ENCODE assay signal across 13 cellular contexts in genomic region chr12:103169-103981, GRCh38. TPM values are rescaled to one million over a fixed set of nuclear protein-coding genes. Genes with fewer than 3 reads are reported as not detected.
DNase-seq lines count a peak whose midpoint lies in the region; ATAC-seq, FAIRE-seq and TF ChIP-seq lines count a peak whose summit lies in the region.
"Had no signal": no experiment of that assay in that cellular context is flagged by ENCODE, and none has a peak within 500 bp of the region (broad histone marks: within the 10 kb centered on the region; RNA-seq: fewer than 3 reads in every experiment).

No MANE protein-coding gene starts in this region.

- no peaks in the 10 kb centered on the region for H3K36me3 ChIP-seq in Loucy (ENCODE audit: insufficient read depth, low read length)
- H3K36me3 ChIP-seq: heart left ventricle had no signal

- peaks cover 51% of the 10 kb centered on the region for H3K4me1 ChIP-seq in Loucy (ENCODE audit: insufficient read depth, low read length, poor library complexity, severe bottlenecking)

- peak overlapping the region; percentile 38 for H3K9ac ChIP-seq in Loucy (ENCODE audit: low read depth, low read length, poor library complexity, severe bottlenecking)

- H4K20me1 ChIP-seq in Loucy (ENCODE audit: insufficient read depth, low read length, poor library complexity, severe bottlenecking): no peaks in the 10 kb centered on the region

- no peaks in the 10 kb centered on the region for H3K79me2 ChIP-seq in Loucy (ENCODE audit: insufficient read depth, low read length)

- H3K4me2 ChIP-seq in Loucy (ENCODE audit: low read depth, low read length, poor library complexity, severe bottlenecking): no peak overlapping the region

- DNase-seq in DMS153 treated with DMSO at 0.1 percent for 48 hours (lab: John Stamatoyannopoulos, UW; ENCODE audit: unreplicated experiment) (peak; percentile 78), NCI-H82 (lab: John Stamatoyannopoulos, UW) (peak; percentile 91), iPS-NIHi7 (ENCODE audit: extremely low spot score) (peak; percentile 86), H4 (ENCODE audit: low spot score) (no peak), GM19239 (ENCODE audit: insufficient read length, low spot score) (no peak), SIG-M5 treated with dmso at 0.1 percent for 504 hours (lab: John Stamatoyannopoulos, UW; ENCODE audit: unreplicated experiment) (no peak)
- DNase-seq: activated CD8-positive, alpha-beta memory T cell treated with anti-CD3 and anti-CD28 coated beads for 24 hours; CD4-positive, alpha-beta memory T cell; heart left ventricle; NCI-H510A; T-cell had no signal

- no peak for ATAC-seq in GM21423 (IDR thresholded peaks at IDR 0.05; ENCODE audit: unreplicated experiment)
- ATAC-seq: heart left ventricle, T-cell had no signal

- H3K9me3 ChIP-seq in Loucy (ENCODE audit: insufficient read depth, low read depth, low read length): no peaks in the 10 kb centered on the region
- H3K9me3 ChIP-seq: heart left ventricle had no signal

- no peak overlapping the region for H3K4me3 ChIP-seq in Loucy (ENCODE audit: low read length, poor library complexity, severe bottlenecking)
- H3K4me3 ChIP-seq: heart left ventricle had no signal

- FAIRE-seq in GM19239 (lab: Jason Lieb, UNC): no peak

- H3F3A ChIP-seq in Loucy (ENCODE audit: low read depth): 0 out of 2 replicates have a peak, but pooled peaks cover 3% of the 10 kb centered on the region

- TF ChIP-seq CTCF in Loucy (conservative IDR thresholded peaks at IDR 0.05; ENCODE audit: low read length): no peak

- H3K9me2 ChIP-seq in Loucy (replicated peaks; ENCODE audit: low read depth, low read length): no peaks in the 10 kb centered on the region

- H3K27me3 ChIP-seq in Loucy (ENCODE audit: insufficient read depth, low read length, poor library complexity, severe bottlenecking): no peaks in the 10 kb centered on the region

- H2AFZ ChIP-seq in Loucy (ENCODE audit: low read length): no peak overlapping the region

RNA-seq across cellular contexts. Expression of gene IQSEC3, which starts 36.8 kb away (rescaled TPM):
- not detected in 2 replicates for total RNA-seq in H4 (2014; rRNA removed; shearing (Covaris generic))

Comparison
In these comparisons a context has a peak if more than half of its experiments do, and no peak if none do; other contexts are left out.
1. DNase-seq: peak in DMS153 treated with DMSO at 0.1 percent for 48 hours (single experiment), NCI-H82 (single experiment) and iPS-NIHi7 (single experiment); none in H4 (single experiment), GM19239 (single experiment) and SIG-M5 treated with dmso at 0.1 percent for 504 hours (single experiment).